Comparison of ENCODE assay signal across 20 cellular contexts in the genomic region with DNA sequence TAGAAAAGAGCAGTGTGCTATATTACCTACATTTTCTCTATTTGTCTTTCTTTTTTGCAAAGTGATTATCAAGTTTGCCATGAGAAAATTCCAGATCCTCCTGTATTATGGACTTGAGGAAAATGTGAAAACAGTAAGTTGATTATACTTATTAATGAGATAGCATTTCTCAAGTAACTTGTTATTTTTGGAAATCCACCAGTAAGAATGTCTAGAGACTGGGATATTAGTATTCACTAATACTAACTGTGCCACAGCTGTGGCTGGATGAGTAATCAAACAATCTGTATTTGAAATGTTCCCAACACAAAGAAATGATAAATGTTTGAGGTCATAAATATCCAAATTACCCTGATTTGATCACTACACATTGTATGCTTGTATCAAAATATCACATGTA.
"Had no signal": no experiment of that assay in that cellular context is flagged by ENCODE, and none has a peak within 500 bp of the region (broad histone marks: within the 10 kb centered on the region; RNA-seq: fewer than 3 reads in every experiment).

No MANE protein-coding gene starts in this region.

- H3K4me3 ChIP-seq: SK-N-MC had no signal

- H3K36me3 ChIP-seq: WERI-Rb-1 had no signal

- ATAC-seq: activated CD4-positive, alpha-beta T cell treated with anti-CD3 and anti-CD28 coated beads for 36 hours; activated CD8-positive, alpha-beta T cell treated with anti-CD3 and anti-CD28 coated beads for 36 hours; activated T-cell treated with anti-CD3 and anti-CD28 coated beads, Interleukin-2, amount 50 U/mL, for 72 hours; T-cell had no signal

- H3K27ac ChIP-seq: SK-N-MC, WERI-Rb-1 had no signal

- DNase-seq: activated CD4-positive, alpha-beta T cell treated with anti-CD3 and anti-CD28 coated beads for 36 hours; activated CD8-positive, alpha-beta memory T cell treated with anti-CD3 and anti-CD28 coated beads, Interleukin-2, amount 50 U/mL, for 4 hours; activated CD8-positive, alpha-beta T cell treated with anti-CD3 and anti-CD28 coated beads for 36 hours; activated gamma-delta T cell treated with Interleukin-2 at 50 U/mL for 16 hours; activated naive CD4-positive, alpha-beta T cell treated with anti-CD3 and anti-CD28 coated beads, Interleukin-2, amount 10 ng/mL, durations not matched to agents 7 days and 5 days; activated naive CD8-positive, alpha-beta T cell treated with anti-CD3 and anti-CD28 coated beads for 36 hours; activated T-cell treated with anti-CD3 and anti-CD28 coated beads, Interleukin-2, amount 50 U/mL, for 72 hours; MM.1S; NCI-H1105; NCI-H1436; NCI-H1694 treated with DMSO at 0.1 percent for 48 hours; NCI-H2081 treated with DMSO at 0.1 percent for 48 hours; NCI-H446; NCI-H524; SIG-M5; T-cell; T-helper 2 cell; T1000; WERI-Rb-1 had no signal
